Comparison of ENCODE assay signal across 8 cellular contexts in the genomic region with DNA sequence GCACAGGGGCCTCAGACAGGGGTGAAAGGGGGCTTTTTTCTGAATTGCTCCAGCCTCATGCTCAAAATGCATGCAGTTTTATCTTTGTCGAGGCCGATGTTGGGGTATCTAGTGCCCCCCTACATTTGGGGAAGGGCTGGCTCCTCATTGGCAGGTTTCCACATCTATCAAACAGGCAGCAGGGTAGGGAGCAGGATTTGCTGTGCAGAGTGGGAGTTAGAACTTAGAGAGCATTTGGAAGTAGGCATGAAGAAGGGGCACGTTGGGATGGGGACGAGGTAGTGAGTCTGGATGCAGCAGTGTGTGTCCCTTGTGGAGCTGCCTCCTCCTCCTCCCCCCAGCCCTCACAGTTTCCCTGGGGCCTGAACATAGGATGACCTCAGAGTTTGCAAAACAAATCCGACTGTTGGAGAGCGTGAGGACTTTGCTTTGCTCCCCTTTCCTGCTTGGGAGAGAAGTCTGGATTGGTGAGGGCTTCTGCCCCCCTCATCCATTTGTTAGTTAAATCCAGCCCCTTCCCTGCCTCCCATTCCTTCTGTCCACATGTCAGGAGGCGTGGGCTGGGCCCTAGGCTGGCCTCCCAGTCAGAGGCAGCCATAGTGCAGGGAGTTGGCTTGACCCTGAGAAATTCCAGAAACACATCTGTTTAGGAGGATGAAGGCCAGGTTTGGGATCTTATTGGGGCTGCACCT. TPM values are rescaled to one million over a fixed set of nuclear protein-coding genes. Genes with fewer than 3 reads are reported as not detected.
A peak's percentile ranks its signal among the peaks of the same experiment; 100 is the strongest.
DNase-seq lines count a peak whose midpoint lies in the region; ATAC-seq and TF ChIP-seq lines count a peak whose summit lies in the region.

No MANE protein-coding gene starts in this region.

- H2BK15ac ChIP-seq in neuronal stem cell (ENCODE audit: low read length) = no peak overlapping the region

- no peak overlapping the region for H4K91ac ChIP-seq in neuronal stem cell (ENCODE audit: low read depth, low read length, poor library complexity)

- no peaks in the 10 kb centered on the region for H3K9me3 ChIP-seq in neuronal stem cell (replicated peaks in 1 of 2; ENCODE audit: control insufficient read depth in 2 of 2, insufficient read depth in 1 of 2, low read depth in 1 of 2, low read length in 2 of 2)

- no peak overlapping the region for H2BK5ac ChIP-seq in neuronal stem cell (ENCODE audit: low read length)

- no peak overlapping the region for H3K4me3 Mint-ChIP-seq in activated CD8-positive, alpha-beta memory T cell treated with anti-CD3 and anti-CD28 coated beads, Interleukin-2, amount 10 ng/mL, durations not matched to agents 7 days and 5 days

- no peak overlapping the region for H4K8ac ChIP-seq in neuronal stem cell (ENCODE audit: low read depth, low read length)

- peaks cover 11% of the 10 kb centered on the region for H3K27me3 Mint-ChIP-seq in activated CD8-positive, alpha-beta memory T cell treated with anti-CD3 and anti-CD28 coated beads, Interleukin-2, amount 10 ng/mL, durations not matched to agents 7 days and 5 days

- H3K36me3 Mint-ChIP-seq in activated CD8-positive, alpha-beta memory T cell treated with anti-CD3 and anti-CD28 coated beads, Interleukin-2, amount 10 ng/mL, durations not matched to agents 7 days and 5 days = no peaks in the 10 kb centered on the region

- peaks cover 16 to 30% of the 10 kb centered on the region in 2 donors for H3K4me1 ChIP-seq in neuronal stem cell (ENCODE audit: control insufficient read depth in 2 of 2, insufficient read depth in 1 of 2, low read depth in 1 of 2, low read length in 2 of 2)

- H2AFZ ChIP-seq in neuronal stem cell (ENCODE audit: low read length) = peak overlapping the region; percentile 55

- no peaks in the 10 kb centered on the region for H3K36me3 ChIP-seq in neuronal stem cell (replicated peaks in 1 of 2; ENCODE audit: control insufficient read depth in 2 of 2, insufficient read depth in 2 of 2, low read length in 2 of 2)

- ATAC-seq in activated CD8-positive, alpha-beta memory T cell treated with anti-CD3 and anti-CD28 coated beads, Interleukin-2, amount 10 ng/mL, durations not matched to agents 7 days and 5 days = no peak

- H3K9ac ChIP-seq in neuronal stem cell (ENCODE audit: low read depth, low read length, poor library complexity) = no peak overlapping the region

- no peak overlapping the region for H2BK120ac ChIP-seq in neuronal stem cell (ENCODE audit: low read depth, low read length)

- peak overlapping the region; percentile 50 for H3K18ac ChIP-seq in neuronal stem cell (ENCODE audit: low read length)

- no peak overlapping the region for H3K4me3 ChIP-seq in fibroblast of the aortic adventitia (ENCODE audit: low read depth, low read length)
- no peak overlapping the region for H3K4me3 ChIP-seq in neuronal stem cell (ENCODE audit: low read length in 2 of 2)

- no peak overlapping the region for H3K4me2 ChIP-seq in neuronal stem cell (ENCODE audit: insufficient read depth, low read length, poor library complexity, severe bottlenecking)

- CTCF ChIA-PET in activated CD8-positive, alpha-beta memory T cell treated with anti-CD3 and anti-CD28 coated beads, Interleukin-2, amount 10 ng/mL, durations not matched to agents 7 days and 5 days (lab: Charles Lee) = no interaction called here

- no CpG with 5 or more reads among the region's 7 CpGs for WGBS in neuronal stem cell (ENCODE audit: extremely low coverage in 2 of 2, insufficient read length in 2 of 2, insufficient replicate concordance in 1 of 2), 2 donors

- no peaks in the 10 kb centered on the region for H3K4me1 Mint-ChIP-seq in activated CD8-positive, alpha-beta memory T cell treated with anti-CD3 and anti-CD28 coated beads, Interleukin-2, amount 10 ng/mL, durations not matched to agents 7 days and 5 days

- H2BK12ac ChIP-seq in neuronal stem cell (ENCODE audit: low read length) = no peak overlapping the region

- TF ChIP-seq CTCF in fibroblast of the aortic adventitia (IDR thresholded peaks at IDR 0.05; ENCODE audit: insufficient read depth, low read length) = no peak

- no peaks in the 10 kb centered on the region for H3K79me1 ChIP-seq in neuronal stem cell (ENCODE audit: low read depth, low read length)

- H3K27ac Mint-ChIP-seq in activated CD8-positive, alpha-beta memory T cell treated with anti-CD3 and anti-CD28 coated beads, Interleukin-2, amount 10 ng/mL, durations not matched to agents 7 days and 5 days = no peak overlapping the region

- peak overlapping the region; percentile 50 for H3K27ac ChIP-seq in neuronal stem cell (replicated peaks; ENCODE audit: low read length)

- H2AK5ac ChIP-seq in neuronal stem cell (ENCODE audit: low read depth, low read length) = peak overlapping the region; percentile 2

- H3K23ac ChIP-seq in neuronal stem cell (ENCODE audit: low read depth, low read length, poor library complexity) = no peak overlapping the region

- DNase-seq in DMS53 treated with DMSO at 0.1 percent for 48 hours (lab: John Stamatoyannopoulos, UW; ENCODE audit: unreplicated experiment) (peak; percentile 71), NCI-H345 treated with DMSO at 0.1 percent for 48 hours (lab: John Stamatoyannopoulos, UW; ENCODE audit: unreplicated experiment) (peak; percentile 68), fibroblast of the aortic adventitia (ENCODE audit: low read depth) (peak; percentile 47), neuronal stem cell (ENCODE audit: low spot score) (no peak), NCI-H82 (lab: John Stamatoyannopoulos, UW) (no peak), T1000 (lab: John Stamatoyannopoulos, UW) (no peak)
- no peak for DNase-seq in activated CD8-positive, alpha-beta memory T cell treated with anti-CD3 and anti-CD28 coated beads, Interleukin-2, amount 10 ng/mL, durations not matched to agents 7 days and 5 days
- DNase-seq in effector CD4-positive, alpha-beta T cell = no peak

- H3K4ac ChIP-seq in neuronal stem cell (ENCODE audit: low read length) = no peak overlapping the region

- H3K9me3 Mint-ChIP-seq in activated CD8-positive, alpha-beta memory T cell treated with anti-CD3 and anti-CD28 coated beads, Interleukin-2, amount 10 ng/mL, durations not matched to agents 7 days and 5 days (ENCODE audit: low read depth) = no peaks in the 10 kb centered on the region

- peaks cover 0 to 17% (median 0%) of the 10 kb centered on the region in 3 experiments for H3K27me3 ChIP-seq in neuronal stem cell (ENCODE audit: control insufficient read depth in 3 of 3, insufficient read depth in 3 of 3, low read depth in 1 of 3, low read length in 3 of 3)

- H3K14ac ChIP-seq in neuronal stem cell (ENCODE audit: low read length) = no peak overlapping the region

RNA-seq across cellular contexts. Expression of a gene that starts 36.9 kb away (rescaled TPM):
- total RNA-seq in fibroblast of the aortic adventitia (ENCODE audit: low replicate concordance) = not detected in 2 replicates
- polyA plus RNA-seq in neuronal stem cell (2013, experiment 1 of 2) = 0.06 TPM
- polyA plus RNA-seq in neuronal stem cell (2013, experiment 2 of 2) = 0.08 TPM
- not detected for total RNA-seq in activated CD8-positive, alpha-beta memory T cell treated with anti-CD3 and anti-CD28 coated beads, Interleukin-2, amount 10 ng/mL, durations not matched to agents 7 days and 5 days

RNA-seq across cellular contexts. Expression of a gene that starts 58.7 kb away (rescaled TPM):
- total RNA-seq in fibroblast of the aortic adventitia (ENCODE audit: low replicate concordance) = 3.4 and 16.9 TPM in 2 replicates
- 33.4 TPM for polyA plus RNA-seq in neuronal stem cell (2013, experiment 1 of 2)
- polyA plus RNA-seq in neuronal stem cell (2013, experiment 2 of 2) = 32.1 TPM
- 10 to 100 TPM; 50.0 to 68.9 TPM for total RNA-seq in activated CD8-positive, alpha-beta memory T cell treated with anti-CD3 and anti-CD28 coated beads, Interleukin-2, amount 10 ng/mL, durations not matched to agents 7 days and 5 days

Comparison
In these comparisons a context has a peak if more than half of its experiments do, and no peak if none do; other contexts are left out.
1. DNase-seq: peak in DMS53 treated with DMSO at 0.1 percent for 48 hours (single experiment), NCI-H345 treated with DMSO at 0.1 percent for 48 hours (single experiment) and fibroblast of the aortic adventitia (single experiment); none in neuronal stem cell (single experiment), NCI-H82 (single experiment), activated CD8-positive, alpha-beta memory T cell treated with anti-CD3 and anti-CD28 coated beads, Interleukin-2, amount 10 ng/mL, durations not matched to agents 7 days and 5 days (single experiment), effector CD4-positive, alpha-beta T cell (single experiment) and T1000 (single experiment).